ENCODE assay signal across 13 cellular contexts in genomic region chrX:31323658-31324057, GRCh38.
A peak's percentile ranks its signal among the peaks of the same experiment; 100 is the strongest.
DNase-seq lines count a peak whose midpoint lies in the region; ATAC-seq and TF ChIP-seq lines count a peak whose summit lies in the region.
"Had no signal": no experiment of that assay in that cellular context is flagged by ENCODE, and none has a peak within 500 bp of the region (broad histone marks: within the 10 kb centered on the region; RNA-seq: fewer than 3 reads in every experiment).

No MANE protein-coding gene starts in this region.

- H3K4me2 ChIP-seq in H9 (ENCODE audit: insufficient read depth, insufficient read length, low read length), result no peak overlapping the region

- H3K79me1 ChIP-seq in H9 (ENCODE audit: insufficient read depth, low read depth, low read length, poor library complexity, severe bottlenecking), result no peaks in the 10 kb centered on the region

- peak; percentile 77 for ATAC-seq in GM19023 (IDR thresholded peaks at IDR 0.05; ENCODE audit: unreplicated experiment)
- peak; percentile 89 for ATAC-seq in HG03442 (IDR thresholded peaks at IDR 0.05; ENCODE audit: unreplicated experiment)
- ATAC-seq: activated CD4-positive, CD25-positive, alpha-beta regulatory T cell treated with anti-CD3 and anti-CD28 coated beads, Interleukin-2, amount 50 U/mL, for 24 hours; HCT116 had no signal

- H3K4me1 ChIP-seq in H9 (ENCODE audit: insufficient read depth, low read length), result no peaks in the 10 kb centered on the region; the same call in 1 of the 2 replicates
- H3K4me1 ChIP-seq in ascending aorta, result no peaks in the 10 kb centered on the region
- H3K4me1 ChIP-seq: thyroid gland had no signal

- no peaks in the 10 kb centered on the region for H3K79me2 ChIP-seq in H9 (ENCODE audit: insufficient read depth, low read length)

- H3K9me3 ChIP-seq in H9 (ENCODE audit: control insufficient read depth, low read depth, low read length) (no peaks in the 10 kb centered on the region), ascending aorta (no peaks in the 10 kb centered on the region)
- H3K9me3 ChIP-seq: thyroid gland had no signal

- no peaks in the 10 kb centered on the region for H3K27me3 Mint-ChIP-seq in H9 (ENCODE audit: low read depth)
- no peaks in the 10 kb centered on the region for H3K27me3 Mint-ChIP-seq in mesothelial cell of epicardium (ENCODE audit: low read depth)
- H3K27me3 Mint-ChIP-seq: activated naive CD8-positive, alpha-beta T cell treated with anti-CD3 and anti-CD28 coated beads for 36 hours had no signal

- WGBS in H9 (ENCODE audit: extremely low coverage, insufficient read length, low lambda C conversion rate), result no CpG with 5 or more reads among the region's 4 CpGs

- H3K4ac ChIP-seq in H9 (ENCODE audit: low read depth, low read length), result no peak overlapping the region

- H3T11ph ChIP-seq in H9 (ENCODE audit: low read length), result no peak overlapping the region

- H3K36me3 ChIP-seq in ascending aorta, result no peaks in the 10 kb centered on the region
- H3K36me3 ChIP-seq: thyroid gland had no signal

- H3K4me3 Mint-ChIP-seq in H9, result no peak overlapping the region
- H3K4me3 Mint-ChIP-seq in mesothelial cell of epicardium, result no peak overlapping the region
- H3K4me3 Mint-ChIP-seq: activated naive CD8-positive, alpha-beta T cell treated with anti-CD3 and anti-CD28 coated beads for 36 hours had no signal

- H3K9ac ChIP-seq in H9 (ENCODE audit: extremely low read depth, insufficient read length, low read length), result no peak overlapping the region

- TF ChIP-seq CTCF in H9 (conservative IDR thresholded peaks at IDR 0.05) (no peak), mesothelial cell of epicardium (IDR thresholded peaks at IDR 0.05; ENCODE audit: unreplicated experiment) (no peak), ascending aorta (IDR thresholded peaks at IDR 0.05) (no peak)

- H4K8ac ChIP-seq in H9 (replicated peaks; ENCODE audit: insufficient read length, low read depth, low read length), result no peak overlapping the region

- H4K5ac ChIP-seq in H9 (ENCODE audit: insufficient read length, low read depth, low read length), result no peak overlapping the region

- H2AFZ ChIP-seq in H9 (ENCODE audit: low read length), result no peak overlapping the region

- H3K27me3 ChIP-seq in H9 (ENCODE audit: insufficient read depth, low read length) (no peaks in the 10 kb centered on the region), ascending aorta (no peaks in the 10 kb centered on the region)
- H3K27me3 ChIP-seq: thyroid gland had no signal

- H3K27ac Mint-ChIP-seq in H9 (peak overlapping the region in 2 of 3 experiments; percentile 11 to 21; a peak in 2 of 7 replicates), mesothelial cell of epicardium (peak overlapping the region; percentile 75)
- H3K27ac Mint-ChIP-seq: activated naive CD8-positive, alpha-beta T cell treated with anti-CD3 and anti-CD28 coated beads for 36 hours had no signal

- H3K4me1 Mint-ChIP-seq in H9 (peaks cover 14 to 16% of the 10 kb centered on the region in 2 experiments), mesothelial cell of epicardium (peaks cover 33% of the 10 kb centered on the region)
- H3K4me1 Mint-ChIP-seq: activated naive CD8-positive, alpha-beta T cell treated with anti-CD3 and anti-CD28 coated beads for 36 hours had no signal

- H2BK20ac ChIP-seq in H9 (ENCODE audit: low read depth, low read length, poor library complexity, severe bottlenecking), result no peak overlapping the region

- H3K36me3 Mint-ChIP-seq in H9 (ENCODE audit: insufficient read depth in 1 of 3, low read depth in 3 of 3), result no peaks in the 10 kb centered on the region
- H3K36me3 Mint-ChIP-seq in mesothelial cell of epicardium, result no peaks in the 10 kb centered on the region
- H3K36me3 Mint-ChIP-seq: activated naive CD8-positive, alpha-beta T cell treated with anti-CD3 and anti-CD28 coated beads for 36 hours had no signal

- no peak overlapping the region for H2BK120ac ChIP-seq in H9 (ENCODE audit: low read depth, low read length, poor library complexity, severe bottlenecking)

- H3K9me3 Mint-ChIP-seq in H9 (peaks cover 42 to 60% of the 10 kb centered on the region in 2 experiments), mesothelial cell of epicardium (peaks cover 35% of the 10 kb centered on the region)
- H3K9me3 Mint-ChIP-seq: activated naive CD8-positive, alpha-beta T cell treated with anti-CD3 and anti-CD28 coated beads for 36 hours had no signal

- H2BK5ac ChIP-seq in H9 (ENCODE audit: insufficient read length, low read length), result no peak overlapping the region

- no peak overlapping the region for H3K18ac ChIP-seq in H9 (ENCODE audit: insufficient read length, low read depth, low read length)

- intact Hi-C loops in ascending aorta (cut with DNase I), result no loop called here

- no peak overlapping the region for H3K14ac ChIP-seq in H9 (ENCODE audit: insufficient read depth, low read length)

- H3K23me2 ChIP-seq in H9 (ENCODE audit: insufficient read length, low read depth, low read length, poor library complexity, severe bottlenecking), result no peaks in the 10 kb centered on the region

- DNase-seq in H9, result no peak
- DNase-seq in mesothelial cell of epicardium (ENCODE audit: low spot score in 2 of 2, unreplicated experiment in 2 of 2), result no peak
- DNase-seq in ascending aorta (ENCODE audit: low spot score in 2 of 2), result no peak
- no peak for DNase-seq in HK-2 (ENCODE audit: unreplicated experiment)
- DNase-seq in effector CD4-positive, alpha-beta T cell, result no peak
- DNase-seq: activated naive CD8-positive, alpha-beta T cell treated with anti-CD3 and anti-CD28 coated beads for 36 hours; NCI-H1105 treated with DMSO at 0.1 percent for 48 hours; thyroid gland had no signal

- H3K4me3 ChIP-seq in ascending aorta, result no peak overlapping the region
- H3K4me3 ChIP-seq: thyroid gland had no signal

- H3K27ac ChIP-seq in H9 (ENCODE audit: insufficient read length, low read depth, low read length) (no peak overlapping the region), ascending aorta (no peak overlapping the region)
- H3K27ac ChIP-seq: epithelial cell of prostate, thyroid gland had no signal

- no peak overlapping the region for H3K23ac ChIP-seq in H9 (ENCODE audit: insufficient read length, low read depth, low read length)

- H4K91ac ChIP-seq in H9 (ENCODE audit: insufficient read length, low read depth, low read length), result no peak overlapping the region

- no peaks in the 10 kb centered on the region for H4K20me1 ChIP-seq in H9 (ENCODE audit: control insufficient read depth, insufficient read depth, insufficient read length)

- no peak overlapping the region for H3K56ac ChIP-seq in H9 (ENCODE audit: insufficient read length, low read depth, low read length)

- no peak overlapping the region for H2BK15ac ChIP-seq in H9 (ENCODE audit: low read depth, low read length)

- H2AK5ac ChIP-seq in H9 (ENCODE audit: insufficient read length, low read length), result no peak overlapping the region

- H2BK12ac ChIP-seq in H9 (ENCODE audit: insufficient read length, low read depth, low read length), result no peak overlapping the region
